Comparison of ENCODE assay signal across 9 cellular contexts in the genomic region with DNA sequence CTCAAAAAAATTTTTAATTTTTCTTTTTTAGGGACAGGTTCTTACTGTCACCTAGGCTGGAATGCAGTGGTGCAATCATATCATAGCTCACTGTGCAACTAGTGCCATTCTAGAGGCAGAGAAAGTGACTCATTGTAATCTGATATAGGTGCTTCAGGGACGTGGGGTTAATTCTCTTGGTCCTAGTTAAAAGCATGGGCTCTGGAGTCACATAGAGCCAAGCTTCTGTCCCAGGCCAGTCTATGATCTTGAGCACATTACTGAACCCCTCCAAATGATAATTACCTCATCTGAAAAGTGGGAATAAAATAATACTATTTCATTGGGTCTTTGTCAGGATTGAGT. TPM values are rescaled to one million over a fixed set of nuclear protein-coding genes. Genes with fewer than 3 reads are reported as not detected.
A peak's percentile ranks its signal among the peaks of the same experiment; 100 is the strongest.
DNase-seq lines count a peak whose midpoint lies in the region; TF ChIP-seq lines count a peak whose summit lies in the region.
"Had no signal": no experiment of that assay in that cellular context is flagged by ENCODE, and none has a peak within 500 bp of the region (broad histone marks: within the 10 kb centered on the region; RNA-seq: fewer than 3 reads in every experiment).

No MANE protein-coding gene starts in this region.

- H3K27me3 ChIP-seq in PC-9 (ENCODE audit: insufficient read depth, low read depth) = no peaks in the 10 kb centered on the region

- no TSS peak for BruUV-seq in PC-9 (replicated peaks; lab: Mats Ljungman, UMichigan)

- H3K4me3 ChIP-seq in PC-9 (no peak overlapping the region), fibroblast of villous mesenchyme (ENCODE audit: low read depth, low read length) (no peak overlapping the region)

- no peak overlapping the region for H2AFZ ChIP-seq in PC-9

- TF ChIP-seq CTCF in PC-9 (conservative IDR thresholded peaks at IDR 0.05) (no peak), fibroblast of villous mesenchyme (IDR thresholded peaks at IDR 0.05; ENCODE audit: insufficient read depth, low read depth, low read length) (no peak)

- peaks cover 31% of the 10 kb centered on the region for H3K4me1 ChIP-seq in PC-9 (replicated peaks; ENCODE audit: insufficient read depth)

- no peaks in the 10 kb centered on the region for H3K9me3 ChIP-seq in PC-9 (ENCODE audit: insufficient read depth, low read depth)

- H3F3A ChIP-seq in PC-9 (ENCODE audit: insufficient read depth, low read depth) = peaks cover 17% of the 10 kb centered on the region; the same call in 1 of the 2 replicates

- H3K36me3 ChIP-seq in PC-9 (ENCODE audit: low read depth) = no peaks in the 10 kb centered on the region

- CTCF ChIA-PET in PC-9 (lab: Charles Lee) = interaction anchor here (0.6 kb wide), 2 partner anchors 13 to 41 kb away, joined by 4 to 9 read pairs; no protein-coding TSS in a partner anchor

- intact Hi-C loops in PC-9 (cut with micrococcal nuclease; ENCODE audit: unreplicated experiment) = no loop called here

- DNase-seq in A172 (ENCODE audit: low spot score) = peak; percentile 40
- peak; percentile 70 for DNase-seq in HCEC 1CT
- peak; percentile 46 to 96 for DNase-seq in PC-9
- DNase-seq in fibroblast of villous mesenchyme (ENCODE audit: low read depth) = peak; percentile 29
- no peak for DNase-seq in activated CD4-positive, CD25-positive, alpha-beta regulatory T cell (lab: John Stamatoyannopoulos, UW)
- DNase-seq in superior temporal gyrus (ENCODE audit: extremely low spot score) = no peak
- no peak for DNase-seq in hypothalamus (lab: John Stamatoyannopoulos, UW)
- no peak for DNase-seq in NCI-H187 treated with DMSO at 0.1 percent for 48 hours (lab: John Stamatoyannopoulos, UW)
- DNase-seq: NCI-H1694 treated with DMSO at 0.1 percent for 48 hours had no signal

- peak overlapping the region; percentile 60 for H3K27ac ChIP-seq in PC-9

- POLR2A ChIA-PET in PC-9 (lab: Charles Lee; ENCODE audit: unreplicated experiment) = interaction anchor here (0.6 to 0.7 kb wide), 4 partner anchors 244 to 1557 kb away, joined by 3 to 6 read pairs (median 4); a partner anchor contains a TSS

- peak overlapping the region; percentile 82 for H3K4me2 ChIP-seq in PC-9

- H3K9me2 ChIP-seq in PC-9 (ENCODE audit: insufficient read depth) = no peaks in the 10 kb centered on the region

- peaks cover 13% of the 10 kb centered on the region for H4K20me1 ChIP-seq in PC-9 (ENCODE audit: insufficient read depth)

- peaks cover 37% of the 10 kb centered on the region for H3K79me2 ChIP-seq in PC-9 (ENCODE audit: low read depth)

RNA-seq across cellular contexts. Expression of a gene that starts 1.1 kb away (rescaled TPM):
- 121 and 125 TPM in 2 replicates for total RNA-seq in A172 (2014; rRNA removed; shearing (Covaris generic))
- total RNA-seq in PC-9 (2021) (102 and 113 TPM in 2 replicates), fibroblast of villous mesenchyme (66.7 and 118 TPM in 2 replicates)

RNA-seq across cellular contexts. Expression of a gene that starts 7.8 kb away (rescaled TPM):
- total RNA-seq in A172 (2014; rRNA removed; shearing (Covaris generic)) = 71.5 and 72.0 TPM in 2 replicates
- total RNA-seq in PC-9 (2021) (14.5 and 21.2 TPM in 2 replicates), fibroblast of villous mesenchyme (35.8 and 47.5 TPM in 2 replicates)

RNA-seq across cellular contexts. Expression of a gene that starts 32.2 kb away (rescaled TPM):
- 38.8 and 43.0 TPM in 2 replicates for total RNA-seq in A172 (2014; rRNA removed; shearing (Covaris generic))
- total RNA-seq in PC-9 (2021) (29.6 and 33.1 TPM in 2 replicates), fibroblast of villous mesenchyme (23.8 and 35.4 TPM in 2 replicates)

RNA-seq across cellular contexts. Expression of a gene that starts 47.9 kb away (rescaled TPM):
- total RNA-seq in A172 (2014; rRNA removed; shearing (Covaris generic)) = 108 and 128 TPM in 2 replicates
- total RNA-seq in PC-9 (2021) (53.5 and 63.1 TPM in 2 replicates), fibroblast of villous mesenchyme (102 and 139 TPM in 2 replicates)

Comparison
In these comparisons a context has a peak if more than half of its experiments do, and no peak if none do; other contexts are left out.
1. DNase-seq: peak in A172 (single experiment), HCEC 1CT (single experiment), PC-9 (2 of 2) and fibroblast of villous mesenchyme (single experiment); none in activated CD4-positive, CD25-positive, alpha-beta regulatory T cell (0 of 4), superior temporal gyrus (single experiment), hypothalamus (0 of 51) and NCI-H187 treated with DMSO at 0.1 percent for 48 hours (single experiment).